In the genomic region with DNA sequence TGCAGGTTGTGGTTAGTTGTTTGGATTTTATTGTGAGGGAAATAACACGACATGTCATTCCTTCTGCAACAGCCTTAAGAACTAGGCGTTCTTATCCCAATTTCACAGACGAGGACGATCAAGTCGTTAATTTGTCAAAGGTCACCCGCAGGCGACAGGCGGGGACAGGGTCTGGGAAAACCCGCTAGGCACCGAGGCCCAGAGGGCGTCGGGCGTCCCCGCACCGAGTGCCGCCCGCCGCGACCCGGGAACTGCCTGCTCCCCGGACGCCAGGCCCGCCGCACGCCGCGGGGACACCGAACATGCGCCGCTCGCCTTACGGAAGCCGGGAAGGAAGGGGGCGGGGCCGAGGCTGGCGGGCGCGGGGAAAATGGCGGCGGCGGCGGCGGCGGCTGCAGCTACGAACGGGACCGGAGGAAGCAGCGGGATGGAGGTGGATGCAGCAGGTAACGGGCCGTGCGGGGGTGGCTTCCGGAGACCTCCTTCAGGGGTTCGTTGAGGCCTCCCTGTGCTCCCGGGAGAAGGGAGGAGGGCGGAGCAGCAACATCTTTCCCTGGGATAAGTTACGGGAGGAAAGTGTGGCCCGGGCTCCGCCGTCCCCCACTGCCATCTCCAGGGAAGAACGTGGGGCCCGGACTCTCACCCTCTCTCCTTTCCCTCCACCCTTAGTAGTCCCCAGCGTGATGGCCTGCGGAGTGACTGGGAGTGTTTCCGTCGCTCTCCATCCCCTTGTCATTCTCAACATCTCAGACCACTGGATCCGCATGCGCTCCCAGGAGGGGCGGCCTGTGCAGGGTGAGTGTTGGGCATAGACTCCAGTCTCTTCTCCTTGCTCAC, we compare ENCODE assay signal across 1 cellular context.
A peak's percentile ranks its signal among the peaks of the same experiment; 100 is the strongest.
TF ChIP-seq lines count a peak whose summit lies in the region.

A gene (plus strand): TSS at position 349 of the 837 bp plus-strand sequence. CDS start 22 bp downstream, at position 371.

TF ChIP-seq in HepG2, 621 proteins besides CTCF, POLR2A, EP300 and RAD21 (continued from another document and continues in another):
- TF ChIP-seq SKI (IDR thresholded peaks at IDR 0.05; ENCODE audit: partially characterized antibody) (peak; percentile 42), NRL (CRISPR knock-in tag; IDR thresholded peaks at IDR 0.05; ENCODE audit: borderline replicate concordance) (peak; percentile 98), YEATS2 (CRISPR knock-in tag; IDR thresholded peaks at IDR 0.05; ENCODE audit: borderline replicate concordance) (peak; percentile 89), ZNF234 (CRISPR knock-in tag; conservative IDR thresholded peaks at IDR 0.05) (peak; percentile 58; the same call in 1 of the 2 replicates), ZNF777 (CRISPR knock-in tag; IDR thresholded peaks at IDR 0.05) (peak; percentile 83), ARNT (IDR thresholded peaks at IDR 0.05) (no peak), FOXA1 (IDR thresholded peaks at IDR 0.05) (no peak), FOXA1 (CRISPR knock-in tag; IDR thresholded peaks at IDR 0.05) (no peak), MTF1 (CRISPR knock-in tag; IDR thresholded peaks at IDR 0.05) (no peak; the same call in 1 of the 2 replicates), REPIN1 (CRISPR knock-in tag; IDR thresholded peaks at IDR 0.05; ENCODE audit: borderline replicate concordance, low read depth) (peak; percentile 85), SMAD3 (CRISPR knock-in tag; IDR thresholded peaks at IDR 0.05) (no peak), ZNF264 (CRISPR knock-in tag; IDR thresholded peaks at IDR 0.05) (no peak), NR2F1 (CRISPR knock-in tag; IDR thresholded peaks at IDR 0.05) (no peak; a peak in 1 of 4 replicates), ZNF350 (CRISPR knock-in tag; IDR thresholded peaks at IDR 0.05; ENCODE audit: borderline replicate concordance, low read depth) (no peak), ZSCAN31 (CRISPR knock-in tag; IDR thresholded peaks at IDR 0.05; ENCODE audit: low read depth) (peak; percentile 76), KDM2A (CRISPR knock-in tag; IDR thresholded peaks at IDR 0.05; ENCODE audit: borderline replicate concordance, low read depth) (peak; percentile 93), ZNF564 (CRISPR knock-in tag; IDR thresholded peaks at IDR 0.05) (peak; percentile 95), TAF1 (CRISPR knock-in tag; IDR thresholded peaks at IDR 0.05) (peak; percentile 89), TEAD3 (CRISPR knock-in tag; optimal IDR thresholded peaks at IDR 0.05; ENCODE audit: borderline replicate concordance) (peak; percentile 65), FOXA3 (CRISPR knock-in tag; IDR thresholded peaks at IDR 0.05) (peak; percentile 54), ZNF563 (CRISPR knock-in tag; IDR thresholded peaks at IDR 0.05) (peak; percentile 91), HOXA7 (CRISPR knock-in tag; IDR thresholded peaks at IDR 0.05) (0 out of 2 replicates have a peak, but pooled peaks have one; percentile 56), RFX3 (CRISPR knock-in tag; IDR thresholded peaks at IDR 0.05) (no peak), POLR2AphosphoS5 (IDR thresholded peaks at IDR 0.05; ENCODE audit: low read depth, low read length) (peak; percentile 79), ZNF451 (CRISPR knock-in tag; IDR thresholded peaks at IDR 0.05) (peak; percentile 92; the same call in 1 of the 2 replicates), ZNF235 (CRISPR knock-in tag; IDR thresholded peaks at IDR 0.05; ENCODE audit: borderline replicate concordance) (peak; percentile 86; the same call in 1 of the 2 replicates), SIN3A (IDR thresholded peaks at IDR 0.05; ENCODE audit: borderline replicate concordance, low read depth, low read length) (peak; percentile 78; the same call in 1 of the 2 replicates), ZBTB7B (CRISPR knock-in tag; IDR thresholded peaks at IDR 0.05) (no peak), CAMTA2 (CRISPR knock-in tag; IDR thresholded peaks at IDR 0.05; ENCODE audit: borderline replicate concordance) (no peak), ETV5 (CRISPR knock-in tag; IDR thresholded peaks at IDR 0.05; ENCODE audit: borderline replicate concordance) (peak; percentile 58), ZNF263 (CRISPR knock-in tag; IDR thresholded peaks at IDR 0.05) (peak; percentile 58; the same call in 1 of the 2 replicates), ELF4 (CRISPR knock-in tag; IDR thresholded peaks at IDR 0.05; ENCODE audit: borderline replicate concordance) (no peak), SOX6 (IDR thresholded peaks at IDR 0.05) (no peak), SOX6 (CRISPR knock-in tag; IDR thresholded peaks at IDR 0.05) (no peak), NPAS2 (CRISPR knock-in tag; IDR thresholded peaks at IDR 0.05; ENCODE audit: borderline replicate concordance) (0 out of 2 replicates have a peak, but pooled peaks have one; percentile 75), MTA3 (CRISPR knock-in tag; IDR thresholded peaks at IDR 0.05) (no peak), ZNF33B (CRISPR knock-in tag; IDR thresholded peaks at IDR 0.05) (peak; percentile 99; the same call in 1 of the 2 replicates), ZNF556 (CRISPR knock-in tag; IDR thresholded peaks at IDR 0.05; ENCODE audit: borderline replicate concordance) (peak; percentile 85; the same call in 1 of the 2 replicates), MLLT10 (CRISPR knock-in tag; IDR thresholded peaks at IDR 0.05) (no peak), NKX3-1 (CRISPR knock-in tag; IDR thresholded peaks at IDR 0.05) (peak; percentile 94)
- TF ChIP-seq, protein P1, sequence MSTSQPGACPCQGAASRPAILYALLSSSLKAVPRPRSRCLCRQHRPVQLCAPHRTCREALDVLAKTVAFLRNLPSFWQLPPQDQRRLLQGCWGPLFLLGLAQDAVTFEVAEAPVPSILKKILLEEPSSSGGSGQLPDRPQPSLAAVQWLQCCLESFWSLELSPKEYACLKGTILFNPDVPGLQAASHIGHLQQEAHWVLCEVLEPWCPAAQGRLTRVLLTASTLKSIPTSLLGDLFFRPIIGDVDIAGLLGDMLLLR (CRISPR knock-in tag; IDR thresholded peaks at IDR 0.05): peak; percentile 88
- TF ChIP-seq, protein P2, sequence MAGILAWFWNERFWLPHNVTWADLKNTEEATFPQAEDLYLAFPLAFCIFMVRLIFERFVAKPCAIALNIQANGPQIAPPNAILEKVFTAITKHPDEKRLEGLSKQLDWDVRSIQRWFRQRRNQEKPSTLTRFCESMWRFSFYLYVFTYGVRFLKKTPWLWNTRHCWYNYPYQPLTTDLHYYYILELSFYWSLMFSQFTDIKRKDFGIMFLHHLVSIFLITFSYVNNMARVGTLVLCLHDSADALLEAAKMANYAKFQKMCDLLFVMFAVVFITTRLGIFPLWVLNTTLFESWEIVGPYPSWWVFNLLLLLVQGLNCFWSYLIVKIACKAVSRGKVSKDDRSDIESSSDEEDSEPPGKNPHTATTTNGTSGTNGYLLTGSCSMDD (CRISPR knock-in tag; IDR thresholded peaks at IDR 0.05): 0 out of 2 replicates have a peak, but pooled peaks have one; percentile 67
- TF ChIP-seq, protein P3, sequence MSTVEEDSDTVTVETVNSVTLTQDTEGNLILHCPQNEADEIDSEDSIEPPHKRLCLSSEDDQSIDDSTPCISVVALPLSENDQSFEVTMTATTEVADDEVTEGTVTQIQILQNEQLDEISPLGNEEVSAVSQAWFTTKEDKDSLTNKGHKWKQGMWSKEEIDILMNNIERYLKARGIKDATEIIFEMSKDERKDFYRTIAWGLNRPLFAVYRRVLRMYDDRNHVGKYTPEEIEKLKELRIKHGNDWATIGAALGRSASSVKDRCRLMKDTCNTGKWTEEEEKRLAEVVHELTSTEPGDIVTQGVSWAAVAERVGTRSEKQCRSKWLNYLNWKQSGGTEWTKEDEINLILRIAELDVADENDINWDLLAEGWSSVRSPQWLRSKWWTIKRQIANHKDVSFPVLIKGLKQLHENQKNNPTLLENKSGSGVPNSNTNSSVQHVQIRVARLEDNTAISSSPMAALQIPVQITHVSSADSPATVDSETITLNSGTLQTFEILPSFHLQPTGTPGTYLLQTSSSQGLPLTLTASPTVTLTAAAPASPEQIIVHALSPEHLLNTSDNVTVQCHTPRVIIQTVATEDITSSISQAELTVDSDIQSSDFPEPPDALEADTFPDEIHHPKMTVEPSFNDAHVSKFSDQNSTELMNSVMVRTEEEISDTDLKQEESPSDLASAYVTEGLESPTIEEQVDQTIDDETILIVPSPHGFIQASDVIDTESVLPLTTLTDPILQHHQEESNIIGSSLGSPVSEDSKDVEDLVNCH (CRISPR knock-in tag; IDR thresholded peaks at IDR 0.05): 0 out of 2 replicates have a peak, but pooled peaks have one; percentile 73
- TF ChIP-seq, protein P4, sequence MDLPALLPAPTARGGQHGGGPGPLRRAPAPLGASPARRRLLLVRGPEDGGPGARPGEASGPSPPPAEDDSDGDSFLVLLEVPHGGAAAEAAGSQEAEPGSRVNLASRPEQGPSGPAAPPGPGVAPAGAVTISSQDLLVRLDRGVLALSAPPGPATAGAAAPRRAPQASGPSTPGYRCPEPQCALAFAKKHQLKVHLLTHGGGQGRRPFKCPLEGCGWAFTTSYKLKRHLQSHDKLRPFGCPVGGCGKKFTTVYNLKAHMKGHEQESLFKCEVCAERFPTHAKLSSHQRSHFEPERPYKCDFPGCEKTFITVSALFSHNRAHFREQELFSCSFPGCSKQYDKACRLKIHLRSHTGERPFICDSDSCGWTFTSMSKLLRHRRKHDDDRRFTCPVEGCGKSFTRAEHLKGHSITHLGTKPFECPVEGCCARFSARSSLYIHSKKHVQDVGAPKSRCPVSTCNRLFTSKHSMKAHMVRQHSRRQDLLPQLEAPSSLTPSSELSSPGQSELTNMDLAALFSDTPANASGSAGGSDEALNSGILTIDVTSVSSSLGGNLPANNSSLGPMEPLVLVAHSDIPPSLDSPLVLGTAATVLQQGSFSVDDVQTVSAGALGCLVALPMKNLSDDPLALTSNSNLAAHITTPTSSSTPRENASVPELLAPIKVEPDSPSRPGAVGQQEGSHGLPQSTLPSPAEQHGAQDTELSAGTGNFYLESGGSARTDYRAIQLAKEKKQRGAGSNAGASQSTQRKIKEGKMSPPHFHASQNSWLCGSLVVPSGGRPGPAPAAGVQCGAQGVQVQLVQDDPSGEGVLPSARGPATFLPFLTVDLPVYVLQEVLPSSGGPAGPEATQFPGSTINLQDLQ (CRISPR knock-in tag; IDR thresholded peaks at IDR 0.05): peak; percentile 88
- TF ChIP-seq, protein P5, sequence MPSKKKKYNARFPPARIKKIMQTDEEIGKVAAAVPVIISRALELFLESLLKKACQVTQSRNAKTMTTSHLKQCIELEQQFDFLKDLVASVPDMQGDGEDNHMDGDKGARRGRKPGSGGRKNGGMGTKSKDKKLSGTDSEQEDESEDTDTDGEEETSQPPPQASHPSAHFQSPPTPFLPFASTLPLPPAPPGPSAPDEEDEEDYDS (CRISPR knock-in tag; IDR thresholded peaks at IDR 0.05): peak; percentile 83
- TF ChIP-seq, protein P6, sequence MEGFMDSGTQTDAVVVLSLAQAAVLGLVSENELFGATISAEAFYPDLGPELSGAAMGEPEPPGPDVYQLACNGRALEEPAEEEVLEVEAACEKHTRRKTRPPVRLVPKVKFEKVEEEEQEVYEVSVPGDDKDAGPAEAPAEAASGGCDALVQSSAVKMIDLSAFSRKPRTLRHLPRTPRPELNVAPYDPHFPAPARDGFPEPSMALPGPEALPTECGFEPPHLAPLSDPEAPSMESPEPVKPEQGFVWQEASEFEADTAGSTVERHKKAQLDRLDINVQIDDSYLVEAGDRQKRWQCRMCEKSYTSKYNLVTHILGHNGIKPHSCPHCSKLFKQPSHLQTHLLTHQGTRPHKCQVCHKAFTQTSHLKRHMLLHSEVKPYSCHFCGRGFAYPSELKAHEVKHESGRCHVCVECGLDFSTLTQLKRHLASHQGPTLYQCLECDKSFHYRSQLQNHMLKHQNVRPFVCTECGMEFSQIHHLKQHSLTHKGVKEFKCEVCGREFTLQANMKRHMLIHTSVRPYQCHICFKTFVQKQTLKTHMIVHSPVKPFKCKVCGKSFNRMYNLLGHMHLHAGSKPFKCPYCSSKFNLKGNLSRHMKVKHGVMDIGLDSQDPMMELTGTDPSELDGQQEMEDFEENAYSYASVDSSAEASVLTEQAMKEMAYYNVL (CRISPR knock-in tag; IDR thresholded peaks at IDR 0.05; ENCODE audit: borderline replicate concordance): no peak; the same call in 1 of the 2 replicates
- TF ChIP-seq, protein P7, sequence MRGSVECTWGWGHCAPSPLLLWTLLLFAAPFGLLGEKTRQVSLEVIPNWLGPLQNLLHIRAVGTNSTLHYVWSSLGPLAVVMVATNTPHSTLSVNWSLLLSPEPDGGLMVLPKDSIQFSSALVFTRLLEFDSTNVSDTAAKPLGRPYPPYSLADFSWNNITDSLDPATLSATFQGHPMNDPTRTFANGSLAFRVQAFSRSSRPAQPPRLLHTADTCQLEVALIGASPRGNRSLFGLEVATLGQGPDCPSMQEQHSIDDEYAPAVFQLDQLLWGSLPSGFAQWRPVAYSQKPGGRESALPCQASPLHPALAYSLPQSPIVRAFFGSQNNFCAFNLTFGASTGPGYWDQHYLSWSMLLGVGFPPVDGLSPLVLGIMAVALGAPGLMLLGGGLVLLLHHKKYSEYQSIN (CRISPR knock-in tag; IDR thresholded peaks at IDR 0.05; ENCODE audit: borderline replicate concordance): no peak
- TF ChIP-seq, protein P8, sequence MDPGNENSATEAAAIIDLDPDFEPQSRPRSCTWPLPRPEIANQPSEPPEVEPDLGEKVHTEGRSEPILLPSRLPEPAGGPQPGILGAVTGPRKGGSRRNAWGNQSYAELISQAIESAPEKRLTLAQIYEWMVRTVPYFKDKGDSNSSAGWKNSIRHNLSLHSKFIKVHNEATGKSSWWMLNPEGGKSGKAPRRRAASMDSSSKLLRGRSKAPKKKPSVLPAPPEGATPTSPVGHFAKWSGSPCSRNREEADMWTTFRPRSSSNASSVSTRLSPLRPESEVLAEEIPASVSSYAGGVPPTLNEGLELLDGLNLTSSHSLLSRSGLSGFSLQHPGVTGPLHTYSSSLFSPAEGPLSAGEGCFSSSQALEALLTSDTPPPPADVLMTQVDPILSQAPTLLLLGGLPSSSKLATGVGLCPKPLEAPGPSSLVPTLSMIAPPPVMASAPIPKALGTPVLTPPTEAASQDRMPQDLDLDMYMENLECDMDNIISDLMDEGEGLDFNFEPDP (CRISPR knock-in tag; conservative IDR thresholded peaks at IDR 0.05): peak; percentile 98; the same call in 1 of the 2 replicates
- TF ChIP-seq, protein P9, sequence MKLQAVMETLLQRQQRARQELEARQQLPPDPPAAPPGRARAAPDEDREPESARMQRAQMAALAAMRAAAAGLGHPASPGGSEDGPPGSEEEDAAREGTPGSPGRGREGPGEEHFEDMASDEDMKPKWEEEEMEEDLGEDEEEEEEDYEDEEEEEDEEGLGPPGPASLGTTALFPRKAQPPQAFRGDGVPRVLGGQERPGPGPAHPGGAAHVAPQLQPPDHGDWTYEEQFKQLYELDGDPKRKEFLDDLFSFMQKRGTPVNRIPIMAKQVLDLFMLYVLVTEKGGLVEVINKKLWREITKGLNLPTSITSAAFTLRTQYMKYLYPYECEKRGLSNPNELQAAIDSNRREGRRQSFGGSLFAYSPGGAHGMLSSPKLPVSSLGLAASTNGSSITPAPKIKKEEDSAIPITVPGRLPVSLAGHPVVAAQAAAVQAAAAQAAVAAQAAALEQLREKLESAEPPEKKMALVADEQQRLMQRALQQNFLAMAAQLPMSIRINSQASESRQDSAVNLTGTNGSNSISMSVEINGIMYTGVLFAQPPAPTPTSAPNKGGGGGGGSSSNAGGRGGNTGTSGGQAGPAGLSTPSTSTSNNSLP (IDR thresholded peaks at IDR 0.05; ENCODE audit: low read depth, low read length): no peak
- TF ChIP-seq, protein P10, sequence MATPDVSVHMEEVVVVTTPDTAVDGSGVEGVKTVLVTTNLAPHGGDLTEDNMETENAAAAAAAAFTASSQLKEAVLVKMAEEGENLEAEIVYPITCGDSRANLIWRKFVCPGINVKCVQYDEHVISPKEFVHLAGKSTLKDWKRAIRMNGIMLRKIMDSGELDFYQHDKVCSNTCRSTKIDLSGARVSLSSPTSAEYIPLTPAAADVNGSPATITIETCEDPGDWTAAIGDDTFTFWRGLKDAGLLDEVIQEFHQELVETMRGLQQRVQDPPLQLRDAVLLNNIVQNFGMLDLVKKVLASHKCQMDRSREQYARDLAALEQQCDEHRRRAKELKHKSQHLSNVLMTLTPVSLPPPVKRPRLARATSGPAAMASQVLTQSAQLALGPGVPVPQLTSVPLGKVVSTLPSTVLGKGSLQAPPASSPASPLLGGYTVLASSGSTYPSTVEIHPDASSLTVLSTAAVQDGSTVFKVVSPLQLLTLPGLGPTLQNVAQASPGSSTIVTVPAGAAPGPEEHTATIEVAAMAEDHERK (CRISPR knock-in tag; IDR thresholded peaks at IDR 0.05; ENCODE audit: low read depth): peak; percentile 63
